Comparison of ENCODE assay signal across 8 cellular contexts in the genomic region with DNA sequence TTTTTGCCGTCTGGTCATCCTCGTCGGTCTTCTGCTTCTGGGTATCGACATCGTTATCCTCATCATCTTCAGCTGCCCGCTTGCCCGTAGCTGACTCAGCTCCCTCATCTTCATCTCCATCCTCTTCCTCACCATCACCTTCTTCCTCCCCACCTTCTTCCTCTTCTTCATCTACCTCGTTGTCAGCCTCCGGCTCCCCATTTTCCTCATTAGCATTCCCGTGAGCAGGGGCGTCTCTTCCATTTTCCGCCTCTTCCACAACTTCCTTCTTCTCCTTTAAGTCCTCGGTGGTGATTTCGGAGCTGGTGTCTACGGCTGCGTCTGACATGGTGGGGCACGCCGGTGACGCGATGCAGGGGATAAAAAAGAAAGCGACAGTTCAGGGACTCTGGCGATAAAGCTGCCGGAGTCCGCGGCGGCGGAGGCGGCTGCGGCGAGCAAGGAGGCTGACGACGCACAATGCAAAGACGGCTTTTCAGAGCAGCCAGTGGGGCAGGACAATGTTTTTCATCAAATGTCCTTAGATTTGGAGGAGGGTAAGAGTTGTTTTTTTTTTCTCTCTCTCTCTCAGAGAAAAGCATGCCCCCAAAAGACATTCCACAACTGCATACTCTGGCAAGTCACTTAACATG. TPM values are rescaled to one million over a fixed set of nuclear protein-coding genes. Genes with fewer than 3 reads are reported as not detected.
A peak's percentile ranks its signal among the peaks of the same experiment; 100 is the strongest.
DNase-seq lines count a peak whose midpoint lies in the region; ATAC-seq and TF ChIP-seq lines count a peak whose summit lies in the region.
"Not testable (repeated sequence)": the region's sequence is repeated elsewhere in the genome, so short reads cannot be mapped to it uniquely, and the experiment has no call there.

No MANE protein-coding gene starts in this region.

- not testable (repeated sequence) for DNase-seq in BJ (ENCODE audit: low read depth); lung (ENCODE audit: low spot score)
- DNase-seq in NCI-H526 (lab: John Stamatoyannopoulos, UW), result peak; percentile 3 to 42
- DNase-seq in activated CD4-positive, alpha-beta memory T cell treated with anti-CD3 and anti-CD28 coated beads for 36 hours, result peak; percentile 65
- peak; percentile 10 for DNase-seq in epithelial cell of esophagus (ENCODE audit: low read depth)

- intact Hi-C loops in activated CD4-positive, alpha-beta memory T cell treated with anti-CD3 and anti-CD28 coated beads for 36 hours (cut with micrococcal nuclease), result loop anchor here (5.0 to 10.0 kb wide), 6 partner anchors 42 to 627 kb away; a partner anchor contains a TSS

- H3K4me3 Mint-ChIP-seq in activated CD4-positive, alpha-beta memory T cell treated with anti-CD3 and anti-CD28 coated beads for 36 hours, result peak overlapping the region; percentile 82
- H3K4me3 Mint-ChIP-seq in activated naive CD8-positive, alpha-beta T cell, result peak overlapping the region; percentile 94
- peak overlapping the region; percentile 93 for H3K4me3 Mint-ChIP-seq in stimulated activated memory B cell treated with anti-CD40 and anti-IgM and Interleukin-4, amounts not matched to agents 10 μg/mL and 1 μg/mL and 100 μg/mL, for 72 hours

- not testable (repeated sequence) for H3K27me3 Mint-ChIP-seq in activated CD4-positive, alpha-beta memory T cell treated with anti-CD3 and anti-CD28 coated beads for 36 hours; activated naive CD8-positive, alpha-beta T cell
- peaks cover 22% of the 10 kb centered on the region for H3K27me3 Mint-ChIP-seq in stimulated activated memory B cell treated with anti-CD40 and anti-IgM and Interleukin-4, amounts not matched to agents 10 μg/mL and 1 μg/mL and 100 μg/mL, for 72 hours

- H3K4me3 ChIP-seq in BJ (ENCODE audit: low read depth, low read length) (peak overlapping the region; percentile 14), epithelial cell of esophagus (ENCODE audit: low read length) (peak overlapping the region; percentile 30), lung (peak overlapping the region; percentile 41), skeletal muscle tissue (ENCODE audit: low read length in 3 of 3) (peak overlapping the region in 2 of 3 donors; percentile 30 to 60)

- H3K9me3 Mint-ChIP-seq in activated CD4-positive, alpha-beta memory T cell treated with anti-CD3 and anti-CD28 coated beads for 36 hours; activated naive CD8-positive, alpha-beta T cell (ENCODE audit: low read depth); stimulated activated memory B cell treated with anti-CD40 and anti-IgM and Interleukin-4, amounts not matched to agents 10 μg/mL and 1 μg/mL and 100 μg/mL, for 72 hours: not testable (repeated sequence)

- WGBS in lung, 2 donors, result 28 to 33% methylated on average over 23 to 33 of the region's 33 CpGs

- peaks cover 37% of the 10 kb centered on the region for H3K4me1 Mint-ChIP-seq in activated CD4-positive, alpha-beta memory T cell treated with anti-CD3 and anti-CD28 coated beads for 36 hours (ENCODE audit: low read depth)
- peaks cover 35% of the 10 kb centered on the region for H3K4me1 Mint-ChIP-seq in activated naive CD8-positive, alpha-beta T cell (ENCODE audit: low read depth)
- H3K4me1 Mint-ChIP-seq in stimulated activated memory B cell treated with anti-CD40 and anti-IgM and Interleukin-4, amounts not matched to agents 10 μg/mL and 1 μg/mL and 100 μg/mL, for 72 hours, result not testable (repeated sequence)

- peak overlapping the region in 1 of 2 donors; percentile 84 for H3K27ac ChIP-seq in lung (ENCODE audit: low read depth in 1 of 2, low read length in 1 of 2)
- H3K27ac ChIP-seq in skeletal muscle tissue (ENCODE audit: low read depth, low read length), result not testable (repeated sequence)

- not testable (repeated sequence) for TF ChIP-seq CTCF in BJ (IDR thresholded peaks at IDR 0.05; ENCODE audit: insufficient read depth, low read depth, low read length); epithelial cell of esophagus (IDR thresholded peaks at IDR 0.05; ENCODE audit: insufficient read depth, low read depth, low read length, missing control alignments); lung (IDR thresholded peaks at IDR 0.05; ENCODE audit: control extremely low read depth, extremely low read depth)

- ATAC-seq in lung (ENCODE audit: insufficient read depth, low FRiP score), result not testable (repeated sequence)
- ATAC-seq in stimulated activated memory B cell treated with anti-CD40 and anti-IgM and Interleukin-4, amounts not matched to agents 10 μg/mL and 1 μg/mL and 100 μg/mL, for 72 hours, result peak; percentile 57

- H3K36me3 Mint-ChIP-seq in activated CD4-positive, alpha-beta memory T cell treated with anti-CD3 and anti-CD28 coated beads for 36 hours; activated naive CD8-positive, alpha-beta T cell; stimulated activated memory B cell treated with anti-CD40 and anti-IgM and Interleukin-4, amounts not matched to agents 10 μg/mL and 1 μg/mL and 100 μg/mL, for 72 hours: not testable (repeated sequence)

- not testable (repeated sequence) for H3K36me3 ChIP-seq in BJ (ENCODE audit: control insufficient read depth, insufficient read depth, low read length); lung (ENCODE audit: control insufficient read depth in 2 of 2, insufficient read depth in 2 of 2, low read length in 2 of 2); skeletal muscle tissue (ENCODE audit: control insufficient read depth in 3 of 3, insufficient read depth in 3 of 3, low read length in 3 of 3)

- peak overlapping the region; percentile 75 for H3K27ac Mint-ChIP-seq in activated CD4-positive, alpha-beta memory T cell treated with anti-CD3 and anti-CD28 coated beads for 36 hours
- peak overlapping the region; percentile 93 for H3K27ac Mint-ChIP-seq in activated naive CD8-positive, alpha-beta T cell
- H3K27ac Mint-ChIP-seq in stimulated activated memory B cell treated with anti-CD40 and anti-IgM and Interleukin-4, amounts not matched to agents 10 μg/mL and 1 μg/mL and 100 μg/mL, for 72 hours, result peak overlapping the region; percentile 85

- POLR2A ChIA-PET in BJ (lab: Charles Lee), result not testable (repeated sequence)
- POLR2A ChIA-PET in activated CD4-positive, alpha-beta memory T cell treated with anti-CD3 and anti-CD28 coated beads for 36 hours (lab: Charles Lee), result interaction anchor here (0.8 kb wide), 1 partner anchor 584 kb away, joined by 5 read pairs; no protein-coding TSS in a partner anchor

- H3K4me1 ChIP-seq in lung (ENCODE audit: control insufficient read depth in 2 of 2, insufficient read depth in 2 of 2, low read length in 2 of 2); skeletal muscle tissue (ENCODE audit: control insufficient read depth in 3 of 3, insufficient read depth in 3 of 3, low read length in 3 of 3): not testable (repeated sequence)

- H3K27me3 ChIP-seq in BJ (ENCODE audit: control insufficient read depth, insufficient read depth, low read length); lung (ENCODE audit: control insufficient read depth, insufficient read depth); skeletal muscle tissue (ENCODE audit: control insufficient read depth in 3 of 3, insufficient read depth in 3 of 3, low read length in 3 of 3): not testable (repeated sequence)

- H3K9ac ChIP-seq in skeletal muscle tissue (ENCODE audit: low read depth in 1 of 3, low read length in 3 of 3), result peak overlapping the region; percentile 45 to 52 (median 52)

- CTCF ChIA-PET in BJ (lab: Yijun Ruan, JAX); activated CD4-positive, alpha-beta memory T cell treated with anti-CD3 and anti-CD28 coated beads for 36 hours (lab: Charles Lee): not testable (repeated sequence)

- H3K9me3 ChIP-seq in lung (ENCODE audit: control insufficient read depth in 2 of 2, insufficient read depth in 1 of 2, low read length in 1 of 2); skeletal muscle tissue (ENCODE audit: control insufficient read depth in 3 of 3, low read length in 3 of 3): not testable (repeated sequence)

RNA-seq across cellular contexts. Expression of a gene that starts 31.9 kb away (rescaled TPM):
- polyA plus RNA-seq in BJ (2011; rRNA removed), result not detected in 2 replicates
- not detected in 2 replicates for polyA minus RNA-seq in BJ (2011; rRNA and poly(A)+ RNA removed)
- not detected for total RNA-seq in activated CD4-positive, alpha-beta memory T cell treated with anti-CD3 and anti-CD28 coated beads for 36 hours
- total RNA-seq in lung, result 1 to 10 TPM; 3.8 to 4.6 TPM
- polyA plus RNA-seq in lung, result under 1 TPM; 0.61 to 0.69 TPM
- total RNA-seq in skeletal muscle tissue, result 1.0 TPM
